19 cellular contexts compared by ENCODE assay signal in genomic region chr1:222543817-222544216, GRCh38. TPM values are rescaled to one million over a fixed set of nuclear protein-coding genes. Genes with fewer than 3 reads are reported as not detected.
"Had no signal": no experiment of that assay in that cellular context is flagged by ENCODE, and none has a peak within 500 bp of the region (broad histone marks: within the 10 kb centered on the region; RNA-seq: fewer than 3 reads in every experiment).

No MANE protein-coding gene starts in this region.

- H3K9me3 Mint-ChIP-seq: activated B cell treated with CpG ODN at 0.5 μM for 24 hours; activated T-helper 17 cell treated with anti-CD3 and anti-CD28 coated beads, Interleukin-2, amount 50 U/mL, for 72 hours; dendritic cell treated with granulocyte-macrophage colony-stimulating factor and Interleukin-4, amounts not matched to agents 40 ng/mL and 50 ng/mL, for 4 days; effector memory CD8-positive, alpha-beta T cell; stimulated activated effector memory CD8-positive, alpha-beta T cell treated with anti-CD3 and anti-CD28 coated beads, Interleukin-12 subunit alpha, Interleukin-12 subunit beta, amount 100 ng/mL, for 72 hours had no signal

- H3K4me3 ChIP-seq: lower lobe of right lung, thoracic aorta had no signal

- DNase-seq: activated B cell treated with CpG ODN at 0.5 μM for 24 hours; activated CD4-positive, alpha-beta T cell treated with anti-CD3 and anti-CD28 coated beads, Interleukin-2, amount 50 U/mL, for 1 hour; activated naive CD4-positive, alpha-beta T cell treated with Interleukin-2 at 50 U/mL for 16 hours; activated T-cell treated with anti-CD3 and anti-CD28 coated beads for 4 hours; aorta; effector memory CD8-positive, alpha-beta T cell; foreskin melanocyte; left cardiac atrium; lower lobe of right lung; midbrain; posterior cingulate gyrus; retina; T-helper 17 cell had no signal

- H3K27ac ChIP-seq: epithelial cell of prostate, lower lobe of right lung, neutrophil, thoracic aorta had no signal

- H3K4me3 Mint-ChIP-seq: activated B cell treated with CpG ODN at 0.5 μM for 24 hours; activated T-helper 17 cell treated with anti-CD3 and anti-CD28 coated beads, Interleukin-2, amount 50 U/mL, for 72 hours; dendritic cell treated with granulocyte-macrophage colony-stimulating factor and Interleukin-4, amounts not matched to agents 40 ng/mL and 50 ng/mL, for 4 days; effector memory CD8-positive, alpha-beta T cell; stimulated activated effector memory CD8-positive, alpha-beta T cell treated with anti-CD3 and anti-CD28 coated beads, Interleukin-12 subunit alpha, Interleukin-12 subunit beta, amount 100 ng/mL, for 72 hours; T-helper 17 cell had no signal

- H3K4me1 Mint-ChIP-seq: activated T-helper 17 cell treated with anti-CD3 and anti-CD28 coated beads, Interleukin-2, amount 50 U/mL, for 72 hours; stimulated activated effector memory CD8-positive, alpha-beta T cell treated with anti-CD3 and anti-CD28 coated beads, Interleukin-12 subunit alpha, Interleukin-12 subunit beta, amount 100 ng/mL, for 72 hours; T-helper 17 cell had no signal

- ATAC-seq: activated T-helper 17 cell treated with anti-CD3 and anti-CD28 coated beads, Interleukin-2, amount 50 U/mL, for 72 hours; effector memory CD8-positive, alpha-beta T cell; left cardiac atrium; lower lobe of right lung; stimulated activated effector memory CD8-positive, alpha-beta T cell treated with anti-CD3 and anti-CD28 coated beads, Interleukin-12 subunit alpha, Interleukin-12 subunit beta, amount 100 ng/mL, for 72 hours; T-helper 17 cell had no signal

- H3K27ac Mint-ChIP-seq: activated B cell treated with CpG ODN at 0.5 μM for 24 hours; activated T-helper 17 cell treated with anti-CD3 and anti-CD28 coated beads, Interleukin-2, amount 50 U/mL, for 72 hours; dendritic cell treated with granulocyte-macrophage colony-stimulating factor and Interleukin-4, amounts not matched to agents 40 ng/mL and 50 ng/mL, for 4 days; effector memory CD8-positive, alpha-beta T cell; stimulated activated effector memory CD8-positive, alpha-beta T cell treated with anti-CD3 and anti-CD28 coated beads, Interleukin-12 subunit alpha, Interleukin-12 subunit beta, amount 100 ng/mL, for 72 hours; T-helper 17 cell had no signal

- H3K4me1 ChIP-seq: lower lobe of right lung had no signal

- H3K36me3 Mint-ChIP-seq: stimulated activated effector memory CD8-positive, alpha-beta T cell treated with anti-CD3 and anti-CD28 coated beads, Interleukin-12 subunit alpha, Interleukin-12 subunit beta, amount 100 ng/mL, for 72 hours had no signal

- H3K36me3 ChIP-seq: lower lobe of right lung, neutrophil, thoracic aorta had no signal

- H3K9me3 ChIP-seq: lower lobe of right lung, neutrophil, thoracic aorta had no signal

RNA-seq across cellular contexts. Expression of gene HHIPL2, which starts 4.1 kb away (rescaled TPM):
- total RNA-seq: thoracic aorta had no signal
